ENCODE assay signal across 15 cellular contexts in genomic region chr22:21582801-21583740, GRCh38. TPM values are rescaled to one million over a fixed set of nuclear protein-coding genes. Genes with fewer than 3 reads are reported as not detected.
DNase-seq lines count a peak whose midpoint lies in the region; ATAC-seq and TF ChIP-seq lines count a peak whose summit lies in the region.
"Had no signal": no experiment of that assay in that cellular context is flagged by ENCODE, and none has a peak within 500 bp of the region (broad histone marks: within the 10 kb centered on the region; RNA-seq: fewer than 3 reads in every experiment).

No MANE protein-coding gene starts in this region.

- ATAC-seq in naive B cell (ENCODE audit: low read depth in 2 of 2) (no peak), GM19351 (IDR thresholded peaks at IDR 0.05; ENCODE audit: unreplicated experiment) (no peak)

- peaks cover 10% of the 10 kb centered on the region; the same call in 1 of the 2 replicates for H3K4me1 ChIP-seq in HEK293 (ENCODE audit: control insufficient read depth, insufficient read depth, low read length)
- H3K4me1 ChIP-seq: parathyroid adenoma had no signal

- H3K4me3 Mint-ChIP-seq in CD14-positive monocyte (no peak overlapping the region), naive B cell (no peak overlapping the region)
- H3K4me3 Mint-ChIP-seq in activated naive CD8-positive, alpha-beta T cell = peak overlapping the region; percentile 70

- H3K9me3 Mint-ChIP-seq in CD14-positive monocyte (no peaks in the 10 kb centered on the region), naive B cell (no peaks in the 10 kb centered on the region)
- no peaks in the 10 kb centered on the region for H3K9me3 Mint-ChIP-seq in activated naive CD8-positive, alpha-beta T cell (ENCODE audit: low read depth)

- POLR2A ChIA-PET in HEK293 (lab: Yijun Ruan, JAX) = interaction anchor here (1.7 kb wide), 1 partner anchor 10 kb away, joined by 6 read pairs; no protein-coding TSS in a partner anchor

- DNase-seq in CD14-positive monocyte (ENCODE audit: low spot score) (no peak), naive B cell (no peak), SHP77 (lab: John Stamatoyannopoulos, UW) (no peak)
- DNase-seq in stimulated activated CD4-positive, alpha-beta T cell treated with anti-CD3 and anti-CD28 coated beads, Interleukin-4, amount 100 ng/mL, for 24 hours = no peak
- DNase-seq in stimulated activated CD4-positive, alpha-beta T cell treated with anti-CD3 and anti-CD28 coated beads, Interleukin-2, amount 100 ng/mL, for 48 hours = no peak
- DNase-seq: activated CD8-positive, alpha-beta memory T cell treated with anti-CD3 and anti-CD28 coated beads, Interleukin-2, amount 50 U/mL, for 4 hours; central memory CD4-positive, alpha-beta T cell; COR-L47; kidney; MV-4-11; NCI-H748 treated with DMSO at 0.1 percent for 48 hours had no signal

- CTCF ChIA-PET in HEK293 (lab: Yijun Ruan, JAX) = interaction anchor here (0.7 to 1.6 kb wide), 3 partner anchors 9 to 46 kb away, joined by 4 to 5 read pairs (median 4); partner anchors contain the start of gene YDJC

- peak overlapping the region in 4 of 7 donors; percentile 46 to 62 (median 52) for H3K27ac Mint-ChIP-seq in CD14-positive monocyte
- peak overlapping the region; percentile 75 for H3K27ac Mint-ChIP-seq in activated naive CD8-positive, alpha-beta T cell
- H3K27ac Mint-ChIP-seq in naive B cell = peak overlapping the region in 5 of 6 donors; percentile 14 to 97 (median 86)

- peaks cover 0 to 29% of the 10 kb centered on the region in 2 experiments; a peak in 2 of 3 replicates for H3K36me3 ChIP-seq in HEK293 (ENCODE audit: control insufficient read depth in 2 of 2, insufficient read depth in 1 of 2, low read length in 2 of 2)

- H3K27me3 Mint-ChIP-seq in CD14-positive monocyte (ENCODE audit: low read depth in 3 of 3) = no peaks in the 10 kb centered on the region
- no peaks in the 10 kb centered on the region for H3K27me3 Mint-ChIP-seq in activated naive CD8-positive, alpha-beta T cell
- no peaks in the 10 kb centered on the region for H3K27me3 Mint-ChIP-seq in naive B cell

- no peaks in the 10 kb centered on the region for H3K9me3 ChIP-seq in HEK293 (ENCODE audit: control insufficient read depth, insufficient read depth, low read depth, low read length)

- no peak overlapping the region for H3K4me3 ChIP-seq in HEK293 (ENCODE audit: low read depth, low read length)

- H3K36me3 Mint-ChIP-seq in CD14-positive monocyte (peaks cover 14 to 35% of the 10 kb centered on the region in 2 donors), naive B cell (no peaks in the 10 kb centered on the region)
- no peaks in the 10 kb centered on the region for H3K36me3 Mint-ChIP-seq in activated naive CD8-positive, alpha-beta T cell

- H3K4me1 Mint-ChIP-seq in CD14-positive monocyte (peaks cover 37% of the 10 kb centered on the region), naive B cell (peaks cover 36 to 71% (median 42%) of the 10 kb centered on the region in 3 donors)
- peaks cover 53% of the 10 kb centered on the region for H3K4me1 Mint-ChIP-seq in activated naive CD8-positive, alpha-beta T cell (ENCODE audit: low read depth)

- H3K27ac ChIP-seq in HEK293 (ENCODE audit: extremely low read depth, low read depth, low read length) = peak overlapping the region; percentile 34
- H3K27ac ChIP-seq: parathyroid adenoma had no signal

- TF ChIP-seq CTCF in CD14-positive monocyte (IDR thresholded peaks at IDR 0.05) (no peak), HEK293 (tag by site-specific recombination; IDR thresholded peaks at IDR 0.05) (no peak)

- intact Hi-C loops in CD14-positive monocyte (cut with micrococcal nuclease) = no loop called here

TF ChIP-seq in HEK293, 187 proteins besides CTCF, POLR2A, EP300 and RAD21:
- TF ChIP-seq ZNF140 (tag by site-specific recombination; IDR thresholded peaks at IDR 0.05) (no peak), ZNF521 (tag by site-specific recombination; IDR thresholded peaks at IDR 0.05) (no peak), ZNF792 (tag by site-specific recombination; IDR thresholded peaks at IDR 0.05) (no peak), ZNF155 (tag by site-specific recombination; IDR thresholded peaks at IDR 0.05) (no peak), ZFHX2 (tag by site-specific recombination; conservative IDR thresholded peaks at IDR 0.05) (peak; percentile 50), ZNF174 (tag by site-specific recombination; IDR thresholded peaks at IDR 0.05) (no peak), ZNF202 (tag by site-specific recombination; IDR thresholded peaks at IDR 0.05; ENCODE audit: borderline replicate concordance) (no peak), SCRT2 (tag by site-specific recombination; IDR thresholded peaks at IDR 0.05) (0 out of 2 replicates have a peak, but pooled peaks have one; percentile 20), EGR2 (tag by site-specific recombination; IDR thresholded peaks at IDR 0.05; ENCODE audit: low read depth) (peak; percentile 39; the same call in 1 of the 2 replicates), ZNF776 (tag by site-specific recombination; IDR thresholded peaks at IDR 0.05; ENCODE audit: borderline replicate concordance) (no peak), ZNF558 (tag by site-specific recombination; IDR thresholded peaks at IDR 0.05) (no peak), ZNF211 (tag by site-specific recombination; IDR thresholded peaks at IDR 0.05; ENCODE audit: low read depth) (no peak), ZSCAN5A (tag by site-specific recombination; IDR thresholded peaks at IDR 0.05) (no peak)

RNA-seq across cellular contexts. Expression of gene UBE2L3, which starts 15.6 kb away (rescaled TPM):
- polyA plus RNA-seq in CD14-positive monocyte (10 to 100 TPM; 69.6 to 88.9 TPM), naive B cell (ENCODE audit: low read depth in 6 of 6) (100 to 1,000 TPM in 2 of 6 donors, 10 to 100 TPM in 4; 84.4 to 106 (median 95.3) TPM)

RNA-seq across cellular contexts. Expression of gene RIMBP3C, which starts 31.8 kb away (rescaled TPM):
- polyA plus RNA-seq in CD14-positive monocyte (under 1 TPM; 0.08 to 0.11 TPM), naive B cell (ENCODE audit: low read depth in 6 of 6) (under 1 TPM in 2 of 6 donors, not detected in 4; 0.21 to 0.48 TPM)

RNA-seq across cellular contexts. Expression of gene YDJC, which starts 46.8 kb away (rescaled TPM):
- polyA plus RNA-seq in CD14-positive monocyte (10 to 100 TPM; 26.5 to 32.9 TPM), naive B cell (ENCODE audit: low read depth in 6 of 6) (10 to 100 TPM; 54.7 to 97.9 (median 65.1) TPM)

RNA-seq across cellular contexts. Expression of gene CCDC116, which starts 49.5 kb away (rescaled TPM):
- not detected for polyA plus RNA-seq in CD14-positive monocyte
- not detected for polyA plus RNA-seq in naive B cell (ENCODE audit: low read depth in 6 of 6)

RNA-seq across cellular contexts. Expression of gene SDF2L1, which starts 59.0 kb away (rescaled TPM):
- 10 to 100 TPM; 44.7 to 46.2 TPM for polyA plus RNA-seq in CD14-positive monocyte
- 10 to 100 TPM; 36.9 to 69.4 (median 39.1) TPM for polyA plus RNA-seq in naive B cell (ENCODE audit: low read depth in 6 of 6)
